25 cellular contexts compared by ENCODE assay signal in genomic region chr14:100896369-100897060, GRCh38. TPM values are rescaled to one million over a fixed set of nuclear protein-coding genes. Genes with fewer than 3 reads are reported as not detected.
A peak's percentile ranks its signal among the peaks of the same experiment; 100 is the strongest.
DNase-seq lines count a peak whose midpoint lies in the region; ATAC-seq and TF ChIP-seq lines count a peak whose summit lies in the region.
"Had no signal": no experiment of that assay in that cellular context is flagged by ENCODE, and none has a peak within 500 bp of the region (broad histone marks: within the 10 kb centered on the region; RNA-seq: fewer than 3 reads in every experiment).

No MANE protein-coding gene starts in this region.

- no peaks in the 10 kb centered on the region for H3K36me3 Mint-ChIP-seq in osteocyte (ENCODE audit: unreplicated experiment)
- H3K36me3 Mint-ChIP-seq in activated T-cell treated with anti-CD3 and anti-CD28 coated beads, Interleukin-2, amount 50 U/mL, for 72 hours (ENCODE audit: insufficient read depth in 2 of 2), result no peaks in the 10 kb centered on the region
- H3K36me3 Mint-ChIP-seq: CD4-positive, alpha-beta memory T cell had no signal

- H3K4me1 Mint-ChIP-seq in osteocyte (ENCODE audit: unreplicated experiment), result peaks cover 11% of the 10 kb centered on the region
- H3K4me1 Mint-ChIP-seq in activated T-cell treated with anti-CD3 and anti-CD28 coated beads, Interleukin-2, amount 50 U/mL, for 72 hours (ENCODE audit: low read depth), result no peaks in the 10 kb centered on the region
- H3K4me1 Mint-ChIP-seq: CD4-positive, alpha-beta memory T cell; central memory CD8-positive, alpha-beta T cell; naive B cell had no signal

- peak; percentile 0 for DNase-seq in Daoy (ENCODE audit: low read depth)
- peak; percentile 46 for DNase-seq in islet precursor cell
- peak; percentile 54 for DNase-seq in osteocyte (ENCODE audit: extremely low spot score, unreplicated experiment)
- DNase-seq in NCI-H510A treated with DMSO at 0.1 percent for 48 hours (lab: John Stamatoyannopoulos, UW), result no peak
- DNase-seq in COR-L47 (lab: John Stamatoyannopoulos, UW), result no peak
- DNase-seq in activated T-cell treated with anti-CD3 and anti-CD28 coated beads, Interleukin-2, amount 50 U/mL, for 72 hours, result no peak
- no peak for DNase-seq in NCI-H2196 (lab: John Stamatoyannopoulos, UW; ENCODE audit: unreplicated experiment)
- DNase-seq: activated naive CD4-positive, alpha-beta T cell; CD4-positive, alpha-beta memory T cell; effector CD8-positive, alpha-beta T cell; esophagus squamous epithelium; GF-D8; mesendoderm; naive B cell; NCI-H2107; NCI-H524 treated with DMSO at 0.1 percent for 48 hours; RPMI8226; stimulated activated CD4-positive, alpha-beta T cell treated with anti-CD3 and anti-CD28 coated beads, Interleukin-4, amount 100 ng/mL, for 24 hours; stimulated activated naive CD8-positive, alpha-beta T cell treated with anti-CD3 and anti-CD28 coated beads, Interleukin-15, Interleukin-2, amounts not matched to agents 100 U/mL and 50 U/mL, for 24 hours had no signal

- ATAC-seq in activated T-cell treated with anti-CD3 and anti-CD28 coated beads, Interleukin-2, amount 50 U/mL, for 72 hours (replicated peaks in 1 of 2), result no peak
- ATAC-seq: gastroesophageal sphincter; HCT116; stimulated activated naive CD8-positive, alpha-beta T cell treated with anti-CD3 and anti-CD28 coated beads, Interleukin-15, Interleukin-2, amounts not matched to agents 100 U/mL and 50 U/mL, for 24 hours had no signal

- H3K27ac Mint-ChIP-seq in osteocyte (ENCODE audit: unreplicated experiment), result no peak overlapping the region
- no peak overlapping the region for H3K27ac Mint-ChIP-seq in activated T-cell treated with anti-CD3 and anti-CD28 coated beads, Interleukin-2, amount 50 U/mL, for 72 hours
- H3K27ac Mint-ChIP-seq: CD4-positive, alpha-beta memory T cell; naive B cell; T-helper 2 cell treated with Interferon-gamma antibody and Interleukin-4, amounts not matched to agents 5 μg/mL and 100 μg/mL, for 36 hours had no signal

- TF ChIP-seq CTCF in osteocyte (IDR thresholded peaks at IDR 0.05), result no peak

- H3K9me3 Mint-ChIP-seq in osteocyte (ENCODE audit: unreplicated experiment), result no peaks in the 10 kb centered on the region
- no peaks in the 10 kb centered on the region for H3K9me3 Mint-ChIP-seq in activated T-cell treated with anti-CD3 and anti-CD28 coated beads, Interleukin-2, amount 50 U/mL, for 72 hours
- H3K9me3 Mint-ChIP-seq: CD4-positive, alpha-beta memory T cell; central memory CD8-positive, alpha-beta T cell; T-helper 2 cell treated with Interferon-gamma antibody and Interleukin-4, amounts not matched to agents 5 μg/mL and 100 μg/mL, for 36 hours had no signal

- no peak overlapping the region for H3K4me3 Mint-ChIP-seq in osteocyte (ENCODE audit: unreplicated experiment)
- H3K4me3 Mint-ChIP-seq in activated T-cell treated with anti-CD3 and anti-CD28 coated beads, Interleukin-2, amount 50 U/mL, for 72 hours, result no peak overlapping the region
- H3K4me3 Mint-ChIP-seq: CD4-positive, alpha-beta memory T cell; central memory CD8-positive, alpha-beta T cell; naive B cell; T-helper 2 cell treated with Interferon-gamma antibody and Interleukin-4, amounts not matched to agents 5 μg/mL and 100 μg/mL, for 36 hours had no signal

- peaks cover 51% of the 10 kb centered on the region for H3K27me3 Mint-ChIP-seq in osteocyte (ENCODE audit: unreplicated experiment)
- peaks cover 26% of the 10 kb centered on the region for H3K27me3 Mint-ChIP-seq in activated T-cell treated with anti-CD3 and anti-CD28 coated beads, Interleukin-2, amount 50 U/mL, for 72 hours (ENCODE audit: low read depth)

TF ChIP-seq in PFSK-1, 5 proteins besides CTCF, POLR2A, EP300 and RAD21:
- no peak for TF ChIP-seq SIN3A (IDR thresholded peaks at IDR 0.05; ENCODE audit: borderline replicate concordance, insufficient read depth, low read length)
- peak; percentile 45; the same call in 1 of the 2 replicates for TF ChIP-seq POLR2AphosphoS5 (IDR thresholded peaks at IDR 0.05; ENCODE audit: low read depth, low read length)
TF ChIP-seq in PFSK-1: peak in this region for 1.

RNA-seq across cellular contexts. Expression of gene RTL1, which starts 7.0 kb away (rescaled TPM):
- total RNA-seq in Daoy (2014; rRNA removed; shearing (Covaris generic)), result not detected in 2 replicates
- 154 TPM for polyA plus RNA-seq in PFSK-1 (2012; ENCODE audit: insufficient read length, low read depth)
- total RNA-seq in osteocyte, result not detected in 2 replicates
- not detected for total RNA-seq in activated T-cell treated with anti-CD3 and anti-CD28 coated beads, Interleukin-2, amount 50 U/mL, for 72 hours
- total RNA-seq: aorta; CD4-positive, alpha-beta memory T cell; esophagus squamous epithelium had no signal
- polyA plus RNA-seq: aorta; CD4-positive, alpha-beta memory T cell had no signal

Comparison
In these comparisons a context has a peak if more than half of its experiments do, and no peak if none do; other contexts are left out.
1. DNase-seq: peak in Daoy (single experiment), islet precursor cell (single experiment) and osteocyte (single experiment); none in NCI-H510A treated with DMSO at 0.1 percent for 48 hours (single experiment), COR-L47 (single experiment), activated T-cell treated with anti-CD3 and anti-CD28 coated beads, Interleukin-2, amount 50 U/mL, for 72 hours (0 of 2) and NCI-H2196 (single experiment).